In the genomic region with DNA sequence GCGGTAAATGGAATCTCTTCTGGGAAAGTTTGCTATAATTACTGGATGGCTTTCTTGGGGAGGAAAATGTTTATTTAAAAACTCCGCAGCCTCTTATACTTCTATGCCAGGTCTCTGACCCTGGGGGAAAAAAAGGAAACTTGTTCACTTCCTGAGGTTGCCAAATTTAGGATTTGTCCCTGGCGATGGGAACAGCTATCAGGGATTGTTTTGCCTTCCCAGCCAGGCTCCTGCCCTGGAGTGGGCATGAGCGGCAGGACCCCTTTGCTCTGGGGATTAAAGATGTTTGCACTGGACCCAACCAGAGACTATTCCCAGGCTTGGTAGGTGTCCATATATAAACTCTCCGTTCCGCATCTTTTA, we compare ENCODE assay signal across 18 cellular contexts.
A peak's percentile ranks its signal among the peaks of the same experiment; 100 is the strongest.
DNase-seq lines count a peak whose midpoint lies in the region; ATAC-seq and TF ChIP-seq lines count a peak whose summit lies in the region.
"Had no signal": no experiment of that assay in that cellular context is flagged by ENCODE, and none has a peak within 500 bp of the region (broad histone marks: within the 10 kb centered on the region; RNA-seq: fewer than 3 reads in every experiment).

No MANE protein-coding gene starts in this region.

- peak; percentile 33 for ATAC-seq in body of pancreas
- ATAC-seq in heart right ventricle = peak in 7 of 8 donors; percentile 16 to 66 (median 57)
- ATAC-seq in upper lobe of right lung = no peak
- ATAC-seq: activated naive CD4-positive, alpha-beta T cell treated with anti-CD3 and anti-CD28 coated beads, Interleukin-2, amount 50 U/mL, for 72 hours; activated T-cell treated with anti-CD3 and anti-CD28 coated beads, Interleukin-2, amount 50 U/mL, for 72 hours; natural killer cell; T-cell had no signal

- H3K4me1 ChIP-seq in body of pancreas = peaks cover 8% of the 10 kb centered on the region
- peaks cover 15 to 84% (median 65%) of the 10 kb centered on the region in 9 donors for H3K4me1 ChIP-seq in heart right ventricle
- H3K4me1 ChIP-seq in skeletal muscle tissue (ENCODE audit: control insufficient read depth in 3 of 3, insufficient read depth in 3 of 3, low read length in 3 of 3) = peaks cover 11 to 25% (median 19%) of the 10 kb centered on the region in 3 donors
- H3K4me1 ChIP-seq in upper lobe of right lung = peaks cover 38% of the 10 kb centered on the region

- DNase-seq in body of pancreas (no peak), heart right ventricle (peak in 1 of 2 donors; percentile 51), upper lobe of right lung (no peak), foreskin fibroblast (no peak), retina (no peak), HPDE6-E6E7 (ENCODE audit: extremely low spot score) (no peak)
- DNase-seq: activated T-cell treated with anti-CD3 and anti-CD28 coated beads, Interleukin-2, amount 50 U/mL, for 72 hours; kidney; MG63; natural killer cell; NCI-H1436 treated with DMSO at 0.1 percent for 48 hours; NCI-H774; SHP77; stimulated activated naive CD4-positive, alpha-beta T cell; T-cell had no signal

- no peak overlapping the region for H3K9ac ChIP-seq in skeletal muscle tissue (ENCODE audit: low read depth in 1 of 3, low read length in 3 of 3)

- H3K9me3 ChIP-seq in body of pancreas (no peaks in the 10 kb centered on the region), heart right ventricle (no peaks in the 10 kb centered on the region), skeletal muscle tissue (ENCODE audit: control insufficient read depth in 3 of 3, low read length in 3 of 3) (no peaks in the 10 kb centered on the region), upper lobe of right lung (no peaks in the 10 kb centered on the region)
- H3K9me3 ChIP-seq: MG63 had no signal

- TF ChIP-seq CTCF in body of pancreas (IDR thresholded peaks at IDR 0.05) = no peak
- no peak for TF ChIP-seq CTCF in heart right ventricle (IDR thresholded peaks at IDR 0.05)
- no peak for TF ChIP-seq CTCF in upper lobe of right lung (IDR thresholded peaks at IDR 0.05)
- TF ChIP-seq CTCF in foreskin fibroblast (IDR thresholded peaks at IDR 0.05; ENCODE audit: low read depth, low read length) = no peak

- H3K27me3 ChIP-seq in body of pancreas (no peaks in the 10 kb centered on the region), heart right ventricle (no peaks in the 10 kb centered on the region), skeletal muscle tissue (ENCODE audit: control insufficient read depth in 3 of 3, insufficient read depth in 3 of 3, low read length in 3 of 3) (no peaks in the 10 kb centered on the region), upper lobe of right lung (no peaks in the 10 kb centered on the region)
- H3K27me3 ChIP-seq: MG63 had no signal

- H3K27ac ChIP-seq in body of pancreas (no peak overlapping the region), heart right ventricle (peak overlapping the region in 9 of 10 donors; percentile 23 to 82 (median 64)), skeletal muscle tissue (ENCODE audit: low read depth, low read length) (peak overlapping the region; percentile 69), upper lobe of right lung (peak overlapping the region; percentile 70)
- H3K27ac ChIP-seq: HL-60 had no signal

- H3K4me3 ChIP-seq in body of pancreas (no peak overlapping the region), heart right ventricle (peak overlapping the region in 1 of 10 donors; percentile 1), skeletal muscle tissue (ENCODE audit: low read length in 3 of 3) (no peak overlapping the region), upper lobe of right lung (no peak overlapping the region), foreskin fibroblast (ENCODE audit: low read depth in 1 of 2, low read length in 2 of 2) (no peak overlapping the region)
- H3K4me3 ChIP-seq: MG63 had no signal

- intact Hi-C loops in body of pancreas (cut with DNase I) = no loop called here
- intact Hi-C loops in heart right ventricle (cut with DNase I) = loop anchor here in 2 of 10 donors (5.0 to 10.0 kb wide), 2 partner anchors 62 to 64 kb away; no protein-coding TSS in a partner anchor
- intact Hi-C loops in upper lobe of right lung (cut with DNase I) = no loop called here

- WGBS in body of pancreas, 2 donors = 69 to 76% methylated on average over 6 of the region's 6 CpGs
- 33 to 46% methylated on average over 6 of the region's 6 CpGs for WGBS in heart right ventricle, 2 donors

- H3K36me3 ChIP-seq in body of pancreas (replicated peaks in 1 of 2; ENCODE audit: insufficient read depth in 1 of 2, low read depth in 2 of 2) = no peaks in the 10 kb centered on the region
- H3K36me3 ChIP-seq in heart right ventricle = no peaks in the 10 kb centered on the region
- no peaks in the 10 kb centered on the region for H3K36me3 ChIP-seq in skeletal muscle tissue (ENCODE audit: control insufficient read depth in 3 of 3, insufficient read depth in 3 of 3, low read length in 3 of 3)
- no peaks in the 10 kb centered on the region for H3K36me3 ChIP-seq in upper lobe of right lung
- H3K36me3 ChIP-seq: MG63 had no signal

- no peak for TF ChIP-seq POLR2A in body of pancreas (IDR thresholded peaks at IDR 0.05)

Comparison
In these comparisons a context has a peak if more than half of its experiments do, and no peak if none do; other contexts are left out.
1. H3K27ac ChIP-seq: peak in heart right ventricle (9 of 10), skeletal muscle tissue (single experiment) and upper lobe of right lung (single experiment); none in body of pancreas (0 of 4).